Comparison of ENCODE assay signal across 8 cellular contexts in genomic region chr6:31900917-31901414, GRCh38. TPM values are rescaled to one million over a fixed set of nuclear protein-coding genes. Genes with fewer than 3 reads are reported as not detected.
DNase-seq lines count a peak whose midpoint lies in the region; ATAC-seq and TF ChIP-seq lines count a peak whose summit lies in the region.

No MANE protein-coding gene starts in this region.

- no peaks in the 10 kb centered on the region for H3K36me3 Mint-ChIP-seq in CD14-positive monocyte
- H3K36me3 Mint-ChIP-seq in effector memory CD8-positive, alpha-beta T cell (ENCODE audit: insufficient read depth) = peaks cover 28% of the 10 kb centered on the region
- no peaks in the 10 kb centered on the region for H3K36me3 Mint-ChIP-seq in nephron (ENCODE audit: low read depth)

- no peak for TF ChIP-seq CTCF in CD14-positive monocyte (IDR thresholded peaks at IDR 0.05)
- no peak for TF ChIP-seq CTCF in nephron (IDR thresholded peaks at IDR 0.05; ENCODE audit: unreplicated experiment in 3 of 3)

- no peak for DNase-seq in CD14-positive monocyte (ENCODE audit: low spot score)
- DNase-seq in NCI-H69 (lab: John Stamatoyannopoulos, UW) = peak; percentile 34
- DNase-seq in effector memory CD8-positive, alpha-beta T cell = peak in 1 of 3 experiments; percentile 6
- no peak for DNase-seq in epidermal melanocyte (ENCODE audit: insufficient read length, low spot score)
- no peak for DNase-seq in activated gamma-delta T cell treated with Interleukin-2 at 50 U/mL for 16 hours
- DNase-seq in NCI-H1694 (lab: John Stamatoyannopoulos, UW) = no peak
- DNase-seq in NCI-H2081 treated with DMSO at 0.1 percent for 48 hours (lab: John Stamatoyannopoulos, UW) = no peak

- ATAC-seq in effector memory CD8-positive, alpha-beta T cell (replicated peaks) = no peak

- peaks cover 47% of the 10 kb centered on the region for H3K4me1 Mint-ChIP-seq in CD14-positive monocyte
- H3K4me1 Mint-ChIP-seq in effector memory CD8-positive, alpha-beta T cell (ENCODE audit: low read depth in 2 of 2) = peaks cover 33 to 36% of the 10 kb centered on the region in 2 donors
- peaks cover 34% of the 10 kb centered on the region for H3K4me1 Mint-ChIP-seq in nephron

- H3K27ac Mint-ChIP-seq in CD14-positive monocyte = peak overlapping the region in 1 of 7 donors; percentile 18
- no peak overlapping the region for H3K27ac Mint-ChIP-seq in effector memory CD8-positive, alpha-beta T cell
- H3K27ac Mint-ChIP-seq in nephron = peak overlapping the region; percentile 67 to 97 (median 75)

- H3K4me3 Mint-ChIP-seq in CD14-positive monocyte (peak overlapping the region; percentile 63 to 84), nephron (peak overlapping the region; percentile 81 to 89 (median 82))
- H3K4me3 Mint-ChIP-seq in effector memory CD8-positive, alpha-beta T cell = peak overlapping the region; percentile 78 to 86

- intact Hi-C loops in CD14-positive monocyte (cut with micrococcal nuclease) = no loop called here

- peaks cover 0 to 2% (median 0%) of the 10 kb centered on the region in 7 donors for H3K9me3 Mint-ChIP-seq in CD14-positive monocyte
- H3K9me3 Mint-ChIP-seq in effector memory CD8-positive, alpha-beta T cell = no peaks in the 10 kb centered on the region
- no peaks in the 10 kb centered on the region for H3K9me3 Mint-ChIP-seq in nephron

- H3K27me3 Mint-ChIP-seq in CD14-positive monocyte (ENCODE audit: low read depth in 3 of 3) (peaks cover 4 to 20% (median 10%) of the 10 kb centered on the region in 3 donors), nephron (ENCODE audit: low read depth) (no peaks in the 10 kb centered on the region)
- peaks cover under 1 to 2% of the 10 kb centered on the region in 2 donors for H3K27me3 Mint-ChIP-seq in effector memory CD8-positive, alpha-beta T cell

RNA-seq across cellular contexts. Expression of gene ZBTB12, which starts 0.9 kb away (rescaled TPM):
- polyA plus RNA-seq in CD14-positive monocyte = not detected

RNA-seq across cellular contexts. Expression of gene EHMT2, which starts 3.5 kb away (rescaled TPM):
- polyA plus RNA-seq in CD14-positive monocyte = 10 to 100 TPM in 1 of 2 donors, 1 to 10 TPM in 1; 9.9 to 16.0 TPM

RNA-seq across cellular contexts. Expression of gene SLC44A4, which starts 22.2 kb away (rescaled TPM):
- under 1 TPM in 1 of 2 donors, not detected in 1; 0.09 TPM for polyA plus RNA-seq in CD14-positive monocyte

RNA-seq across cellular contexts. Expression of gene C2, which starts 26.6 kb away (rescaled TPM):
- 1 to 10 TPM; 5.4 to 6.5 TPM for polyA plus RNA-seq in CD14-positive monocyte

RNA-seq across cellular contexts. Expression of gene NEU1, which starts 38.3 kb away (rescaled TPM):
- polyA plus RNA-seq in CD14-positive monocyte = 10 to 100 TPM; 81.8 to 89.5 TPM

Comparison
In these comparisons a context has a peak if more than half of its experiments do, and no peak if none do; other contexts are left out.
1. H3K27ac Mint-ChIP-seq: peak in nephron (3 of 3); none in effector memory CD8-positive, alpha-beta T cell (0 of 2).
2. Peak in every context shown above with its lines, with median percentiles within 50 percentile points of each other: H3K4me3 Mint-ChIP-seq.